Comparison of ENCODE assay signal across 8 cellular contexts in the genomic region with DNA sequence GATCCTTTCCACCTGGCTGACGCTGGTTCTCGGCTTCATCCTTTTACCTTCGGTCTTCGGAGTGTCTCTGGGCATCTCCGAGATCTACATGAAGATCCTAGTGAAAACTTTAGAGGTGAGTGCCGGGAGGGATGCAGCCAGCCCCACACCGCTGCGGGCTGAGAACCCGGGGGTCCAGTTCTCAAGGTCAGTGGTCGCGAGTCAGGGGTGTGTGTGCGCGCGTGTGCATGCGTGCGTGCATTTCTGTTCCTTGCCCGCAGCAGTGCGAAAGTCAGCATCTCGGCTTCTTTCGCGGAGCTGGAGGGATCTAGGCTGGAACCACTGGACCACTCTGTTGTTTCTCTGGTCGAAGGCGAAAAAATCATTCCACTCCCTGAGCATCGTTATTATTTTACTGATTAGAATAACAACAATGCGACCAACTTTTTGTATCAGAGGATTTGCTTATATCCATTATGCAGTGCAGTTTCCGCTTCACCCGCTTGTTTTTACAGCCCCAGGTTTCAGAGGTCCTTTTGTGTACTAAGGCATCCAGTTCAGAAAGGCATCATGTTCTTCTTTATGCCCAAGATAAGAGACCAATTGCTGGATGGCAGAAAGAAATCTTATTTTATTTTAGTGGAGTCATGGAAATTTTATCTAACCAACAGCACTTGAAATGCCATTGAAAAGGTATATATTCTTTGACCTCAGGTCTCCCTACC. TPM values are rescaled to one million over a fixed set of nuclear protein-coding genes. Genes with fewer than 3 reads are reported as not detected.
A peak's percentile ranks its signal among the peaks of the same experiment; 100 is the strongest.
DNase-seq lines count a peak whose midpoint lies in the region; ATAC-seq and TF ChIP-seq lines count a peak whose summit lies in the region.

No MANE protein-coding gene starts in this region.

- H3K4me1 Mint-ChIP-seq in GM23338: peaks cover 10% of the 10 kb centered on the region; the same call in 2 of the 3 replicates
- peaks cover 16% of the 10 kb centered on the region for H3K4me1 Mint-ChIP-seq in activated CD4-positive, alpha-beta memory T cell treated with anti-CD3 and anti-CD28 coated beads for 36 hours (ENCODE audit: low read depth)

- no peaks in the 10 kb centered on the region for H3K9me3 Mint-ChIP-seq in GM23338
- no peaks in the 10 kb centered on the region for H3K9me3 Mint-ChIP-seq in activated CD4-positive, alpha-beta memory T cell treated with anti-CD3 and anti-CD28 coated beads for 36 hours

- H3K36me3 Mint-ChIP-seq in GM23338 (ENCODE audit: low read depth): no peaks in the 10 kb centered on the region
- H3K36me3 Mint-ChIP-seq in activated CD4-positive, alpha-beta memory T cell treated with anti-CD3 and anti-CD28 coated beads for 36 hours: no peaks in the 10 kb centered on the region

- H3K36me3 ChIP-seq in GM23338 (ENCODE audit: insufficient read depth) (no peaks in the 10 kb centered on the region), skeletal muscle tissue (ENCODE audit: control insufficient read depth in 3 of 3, insufficient read depth in 3 of 3, low read length in 3 of 3) (peaks cover 0 to 2% (median 0%) of the 10 kb centered on the region in 3 donors)

- no peak for TF ChIP-seq CTCF in GM23338 (conservative IDR thresholded peaks at IDR 0.05; ENCODE audit: low read depth in 2 of 2)

- H3K27me3 ChIP-seq in GM23338 (ENCODE audit: insufficient read depth) (peaks cover 70% of the 10 kb centered on the region), right cardiac atrium (ENCODE audit: control insufficient read depth, insufficient read depth) (no peaks in the 10 kb centered on the region), skeletal muscle tissue (ENCODE audit: control insufficient read depth in 3 of 3, insufficient read depth in 3 of 3, low read length in 3 of 3) (no peaks in the 10 kb centered on the region)

- no peaks in the 10 kb centered on the region for H3K9me2 ChIP-seq in GM23338 (ENCODE audit: insufficient read depth)

- H3K4me3 Mint-ChIP-seq in GM23338: peak overlapping the region; percentile 85
- H3K4me3 Mint-ChIP-seq in activated CD4-positive, alpha-beta memory T cell treated with anti-CD3 and anti-CD28 coated beads for 36 hours: peak overlapping the region; percentile 83

- peak overlapping the region; percentile 89 for H3K4me2 ChIP-seq in GM23338

- H3K4me1 ChIP-seq in GM23338 (ENCODE audit: insufficient read depth) (peaks cover 5% of the 10 kb centered on the region), right cardiac atrium (ENCODE audit: control insufficient read depth, insufficient read depth, low read length) (no peaks in the 10 kb centered on the region), skeletal muscle tissue (ENCODE audit: control insufficient read depth in 3 of 3, insufficient read depth in 3 of 3, low read length in 3 of 3) (peaks cover 21 to 38% (median 31%) of the 10 kb centered on the region in 3 donors)

- H3K4me3 ChIP-seq in GM23338 (peak overlapping the region; percentile 96), right cardiac atrium (ENCODE audit: low read length) (peak overlapping the region; percentile 73), skeletal muscle tissue (ENCODE audit: low read length in 3 of 3) (peak overlapping the region; percentile 88 to 95 (median 92))

- H3K27ac ChIP-seq in GM23338 (ENCODE audit: low read depth) (no peak overlapping the region), right cardiac atrium (ENCODE audit: low read length) (peak overlapping the region; percentile 86), skeletal muscle tissue (ENCODE audit: low read depth, low read length) (peak overlapping the region; percentile 97)

- ATAC-seq in GM23338 (peak; percentile 7), right cardiac atrium (peak; percentile 2 to 3), HG02970 (IDR thresholded peaks at IDR 0.05; ENCODE audit: low FRiP score, unreplicated experiment) (no peak), HG02588 (IDR thresholded peaks at IDR 0.05; ENCODE audit: unreplicated experiment) (no peak)

- peaks cover 48% of the 10 kb centered on the region for H3K27me3 Mint-ChIP-seq in GM23338 (ENCODE audit: insufficient read depth, low read depth, poor library complexity)
- peaks cover 9% of the 10 kb centered on the region for H3K27me3 Mint-ChIP-seq in activated CD4-positive, alpha-beta memory T cell treated with anti-CD3 and anti-CD28 coated beads for 36 hours

- no peaks in the 10 kb centered on the region for H3F3A ChIP-seq in GM23338 (replicated peaks; ENCODE audit: low read depth)

- peak overlapping the region; percentile 97 for H2AFZ ChIP-seq in GM23338

- H3K27ac Mint-ChIP-seq in GM23338: no peak overlapping the region
- no peak overlapping the region for H3K27ac Mint-ChIP-seq in activated CD4-positive, alpha-beta memory T cell treated with anti-CD3 and anti-CD28 coated beads for 36 hours

- POLR2A ChIA-PET in activated CD4-positive, alpha-beta memory T cell treated with anti-CD3 and anti-CD28 coated beads for 36 hours (lab: Charles Lee): interaction anchor here (1.2 to 2.2 kb wide), 2 partner anchors 11 to 38 kb away, joined by 3 to 6 read pairs; no protein-coding TSS in a partner anchor

- 10% methylated on average over 27 of the region's 27 CpGs for WGBS in right cardiac atrium

- CTCF ChIA-PET in activated CD4-positive, alpha-beta memory T cell treated with anti-CD3 and anti-CD28 coated beads for 36 hours (lab: Charles Lee): interaction anchor here (0.9 to 3.7 kb wide), 8 partner anchors 8 to 108 kb away, joined by 3 to 20 read pairs (median 6); no protein-coding TSS in a partner anchor

- H3K9ac ChIP-seq in skeletal muscle tissue (ENCODE audit: low read depth in 1 of 3, low read length in 3 of 3): peak overlapping the region; percentile 95 to 99 (median 96)

- no peaks in the 10 kb centered on the region for H3K9me3 ChIP-seq in right cardiac atrium (ENCODE audit: control insufficient read depth, low read length)
- H3K9me3 ChIP-seq in skeletal muscle tissue (ENCODE audit: control insufficient read depth in 3 of 3, low read length in 3 of 3): no peaks in the 10 kb centered on the region

- no peak for DNase-seq in GM23338 (ENCODE audit: low spot score)
- DNase-seq in activated CD4-positive, alpha-beta memory T cell treated with anti-CD3 and anti-CD28 coated beads for 36 hours: no peak
- peak in 1 of 3 donors; percentile 53 for DNase-seq in right cardiac atrium
- DNase-seq in NCI-H2196 treated with DMSO at 0.1 percent for 48 hours (lab: John Stamatoyannopoulos, UW; ENCODE audit: unreplicated experiment): no peak
- DNase-seq in hippocampal formation (lab: John Stamatoyannopoulos, UW): no peak

- H4K20me1 ChIP-seq in GM23338 (replicated peaks; ENCODE audit: insufficient read depth): no peaks in the 10 kb centered on the region

- intact Hi-C loops in activated CD4-positive, alpha-beta memory T cell treated with anti-CD3 and anti-CD28 coated beads for 36 hours (cut with micrococcal nuclease): loop anchor here (1.0 kb wide), 1 partner anchor 52 kb away; the partner anchor contains the start of gene ABRAXAS1
- intact Hi-C loops in right cardiac atrium (cut with DNase I): no loop called here

- no peaks in the 10 kb centered on the region for H3K79me2 ChIP-seq in GM23338 (replicated peaks; ENCODE audit: insufficient read depth)

TF ChIP-seq in GM23338, 12 proteins besides CTCF, POLR2A, EP300 and RAD21:
- TF ChIP-seq ETS1 (IDR thresholded peaks at IDR 0.05) (no peak), EZH2 (IDR thresholded peaks at IDR 0.05; ENCODE audit: low read depth, unreplicated experiment) (peak; percentile 58)

RNA-seq across cellular contexts. Expression of gene GPAT3, which starts 0.9 kb away (rescaled TPM):
- total RNA-seq in GM23338 (2014; rRNA removed; shearing (Covaris generic)): 2.0 and 5.7 TPM in 2 replicates
- polyA plus RNA-seq in GM23338 (2016; fragmentation: Nextera tagmentation; extraction: Ambion mirVana): 0.77 and 1.2 TPM in 2 replicates
- total RNA-seq in activated CD4-positive, alpha-beta memory T cell treated with anti-CD3 and anti-CD28 coated beads for 36 hours: 1 to 10 TPM; 4.2 to 7.2 TPM
- 10 to 100 TPM; 30.2 to 33.5 (median 32.3) TPM for total RNA-seq in right cardiac atrium
- polyA plus RNA-seq in right cardiac atrium: 19.9 TPM
- 32.4 TPM for total RNA-seq in skeletal muscle tissue

RNA-seq across cellular contexts. Expression of gene ABRAXAS1, which starts 51.9 kb away (rescaled TPM):
- total RNA-seq in GM23338 (2014; rRNA removed; shearing (Covaris generic)): 25.2 and 26.8 TPM in 2 replicates
- polyA plus RNA-seq in GM23338 (2016; fragmentation: Nextera tagmentation; extraction: Ambion mirVana) (5.7 and 8.0 TPM in 2 replicates), right cardiac atrium (3.0 TPM)
- 10 to 100 TPM; 17.5 to 18.0 TPM for total RNA-seq in activated CD4-positive, alpha-beta memory T cell treated with anti-CD3 and anti-CD28 coated beads for 36 hours
- total RNA-seq in right cardiac atrium (10 to 100 TPM in 1 of 4 donors, 1 to 10 TPM in 3; 5.2 to 10.0 (median 7.1) TPM), skeletal muscle tissue (18.8 TPM)

Comparison
In these comparisons a context has a peak if more than half of its experiments do, and no peak if none do; other contexts are left out.
1. ATAC-seq: peak in GM23338 (single experiment) and right cardiac atrium (2 of 2); none in HG02970 (single experiment) and HG02588 (single experiment).
2. Peak in every context shown above with its lines, with median percentiles within 50 percentile points of each other: H3K4me3 ChIP-seq.